10 cellular contexts compared by ENCODE assay signal in the genomic region with DNA sequence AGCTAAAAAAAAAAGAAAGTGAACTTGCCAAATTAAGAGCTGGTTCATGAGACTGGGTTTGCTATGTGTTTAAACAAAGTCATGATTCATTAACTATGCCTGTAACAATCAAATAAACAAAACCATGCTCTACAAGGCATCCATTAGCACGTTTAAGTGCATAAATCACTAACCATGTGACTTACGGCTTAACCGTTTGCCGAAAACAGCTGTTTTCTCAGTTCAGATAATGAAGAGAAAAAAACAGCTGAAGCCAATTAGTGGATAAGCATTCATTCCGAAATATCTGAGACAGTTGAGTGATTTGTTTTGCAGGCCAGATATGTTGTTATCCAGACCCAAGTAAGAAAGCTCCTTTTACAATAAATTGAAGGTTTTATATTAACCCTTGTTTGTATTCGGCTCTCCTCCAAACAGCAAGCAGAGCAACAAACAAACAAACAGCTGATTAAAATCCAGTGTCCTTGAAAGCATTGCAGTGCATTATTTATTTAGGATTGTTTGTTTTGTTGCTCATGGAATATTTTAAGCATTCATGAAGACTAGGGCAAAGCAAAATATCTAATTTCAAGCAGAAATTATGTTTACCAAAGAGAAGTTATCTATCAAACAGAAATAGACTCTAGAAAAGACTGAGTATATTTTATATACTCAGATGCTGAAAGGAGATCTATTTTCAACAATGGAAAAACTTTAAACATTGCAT.
A peak's percentile ranks its signal among the peaks of the same experiment; 100 is the strongest.
DNase-seq lines count a peak whose midpoint lies in the region; ATAC-seq and TF ChIP-seq lines count a peak whose summit lies in the region.
"Had no signal": no experiment of that assay in that cellular context is flagged by ENCODE, and none has a peak within 500 bp of the region (broad histone marks: within the 10 kb centered on the region; RNA-seq: fewer than 3 reads in every experiment).

No MANE protein-coding gene starts in this region.

- H3K4me1 ChIP-seq in GM23248 (ENCODE audit: insufficient read depth), result peaks cover 18% of the 10 kb centered on the region
- peaks cover 17% of the 10 kb centered on the region for H3K4me1 ChIP-seq in endocrine pancreas (ENCODE audit: control insufficient read depth, insufficient read depth, low read length)
- peaks cover 17% of the 10 kb centered on the region for H3K4me1 ChIP-seq in osteoblast (ENCODE audit: insufficient read depth, low read length)

- H3K4me2 ChIP-seq in GM23248 (ENCODE audit: unreplicated experiment) (peak overlapping the region; percentile 49), osteoblast (ENCODE audit: insufficient read depth, low read length) (peak overlapping the region; percentile 6)

- peak overlapping the region; percentile 14 for H3K4me3 ChIP-seq in GM23248
- H3K4me3 ChIP-seq in endocrine pancreas (ENCODE audit: control insufficient read depth, insufficient read depth, low read length), result peak overlapping the region; percentile 49
- no peak overlapping the region for H3K4me3 ChIP-seq in osteoblast (ENCODE audit: insufficient read depth, low read length)

- H3K9me3 ChIP-seq in GM23248 (ENCODE audit: low read depth) (no peaks in the 10 kb centered on the region), endocrine pancreas (ENCODE audit: control insufficient read depth, low read length) (no peaks in the 10 kb centered on the region), osteoblast (ENCODE audit: low read depth, low read length) (no peaks in the 10 kb centered on the region)

- in situ Hi-C loops in GM23248 (cut with MboI), result no loop called here

- DNase-seq in GM23248, result peak; percentile 44
- peak; percentile 55 for DNase-seq in NCI-H69 (lab: John Stamatoyannopoulos, UW)
- DNase-seq in osteoblast (ENCODE audit: insufficient read length, low spot score, missing footprints), result peak; percentile 84
- DNase-seq in immature natural killer cell, result no peak
- no peak for DNase-seq in left lobe of liver (ENCODE audit: low spot score)
- DNase-seq in natural killer cell treated with Interleukin-12 subunit alpha and Interleukin-12 subunit beta and Interleukin-15 and Interleukin-18, amount 100 ng/mL, for 72 hours (ENCODE audit: low spot score), result no peak
- DNase-seq: activated T-cell treated with anti-CD3 and anti-CD28 coated beads, Interleukin-2, amount 50 U/mL, for 48 hours; cerebellar nuclear complex; naive B cell had no signal

- no peaks in the 10 kb centered on the region for H3K36me3 ChIP-seq in GM23248 (ENCODE audit: low read depth)
- H3K36me3 ChIP-seq in endocrine pancreas (ENCODE audit: control insufficient read depth, insufficient read depth, low read length), result no peaks in the 10 kb centered on the region
- no peaks in the 10 kb centered on the region for H3K36me3 ChIP-seq in osteoblast (ENCODE audit: insufficient read depth, low read length)

- H3K79me2 ChIP-seq in GM23248 (ENCODE audit: insufficient read depth) (no peaks in the 10 kb centered on the region), osteoblast (ENCODE audit: insufficient read depth, low read length) (no peaks in the 10 kb centered on the region)

- H3K27me3 Mint-ChIP-seq in immature natural killer cell (ENCODE audit: low read depth in 3 of 3), result peaks cover 0 to 6% (median 0%) of the 10 kb centered on the region in 3 donors
- H3K27me3 Mint-ChIP-seq in natural killer cell treated with Interleukin-12 subunit alpha and Interleukin-12 subunit beta and Interleukin-15 and Interleukin-18, amount 100 ng/mL, for 72 hours, result no peaks in the 10 kb centered on the region
- H3K27me3 Mint-ChIP-seq: naive B cell had no signal

- WGBS in GM23248 (ENCODE audit: low coverage in 1 of 2, low lambda C conversion rate in 2 of 2, missing lambda C conversion rate in 2 of 2), 2 experiments, result 2 to 8% methylated on average over 6 of the region's 6 CpGs

- H4K20me1 ChIP-seq in GM23248 (ENCODE audit: insufficient read depth) (no peaks in the 10 kb centered on the region), osteoblast (ENCODE audit: insufficient read depth, low read length) (no peaks in the 10 kb centered on the region)

- no peaks in the 10 kb centered on the region for H3K36me3 Mint-ChIP-seq in immature natural killer cell
- H3K36me3 Mint-ChIP-seq in natural killer cell treated with Interleukin-12 subunit alpha and Interleukin-12 subunit beta and Interleukin-15 and Interleukin-18, amount 100 ng/mL, for 72 hours, result no peaks in the 10 kb centered on the region
- H3K36me3 Mint-ChIP-seq: naive B cell had no signal

- H3K27me3 ChIP-seq in GM23248 (replicated peaks; ENCODE audit: insufficient read depth), result no peaks in the 10 kb centered on the region
- H3K27me3 ChIP-seq in endocrine pancreas (ENCODE audit: control insufficient read depth, insufficient read depth, low read length), result no peaks in the 10 kb centered on the region
- no peaks in the 10 kb centered on the region for H3K27me3 ChIP-seq in osteoblast (ENCODE audit: insufficient read depth, low read length)

- no peak overlapping the region for H3K4me3 Mint-ChIP-seq in immature natural killer cell
- H3K4me3 Mint-ChIP-seq in natural killer cell treated with Interleukin-12 subunit alpha and Interleukin-12 subunit beta and Interleukin-15 and Interleukin-18, amount 100 ng/mL, for 72 hours, result no peak overlapping the region
- H3K4me3 Mint-ChIP-seq: naive B cell had no signal

- H2AFZ ChIP-seq in GM23248, result no peak overlapping the region
- peak overlapping the region; percentile 71 for H2AFZ ChIP-seq in osteoblast (ENCODE audit: low read length)

- H3K4me1 Mint-ChIP-seq in immature natural killer cell, result peaks cover 1 to 7% of the 10 kb centered on the region in 2 donors
- no peaks in the 10 kb centered on the region for H3K4me1 Mint-ChIP-seq in natural killer cell treated with Interleukin-12 subunit alpha and Interleukin-12 subunit beta and Interleukin-15 and Interleukin-18, amount 100 ng/mL, for 72 hours (ENCODE audit: low read depth in 2 of 2)

- H3K27ac ChIP-seq in GM23248, result peak overlapping the region; percentile 47
- peak overlapping the region; percentile 37 for H3K27ac ChIP-seq in osteoblast (ENCODE audit: low read depth, low read length)

- H3K9ac ChIP-seq in GM23248 (peak overlapping the region; percentile 18; the same call in 1 of the 2 replicates), endocrine pancreas (ENCODE audit: control insufficient read depth, insufficient read depth, low read length) (no peak overlapping the region)

- no peak overlapping the region for H3K27ac Mint-ChIP-seq in immature natural killer cell
- no peak overlapping the region for H3K27ac Mint-ChIP-seq in natural killer cell treated with Interleukin-12 subunit alpha and Interleukin-12 subunit beta and Interleukin-15 and Interleukin-18, amount 100 ng/mL, for 72 hours
- H3K27ac Mint-ChIP-seq: naive B cell had no signal

- H3F3A ChIP-seq in GM23248 (ENCODE audit: insufficient read depth), result peaks cover 21% of the 10 kb centered on the region

- TF ChIP-seq CTCF in osteoblast (IDR thresholded peaks at IDR 0.05; ENCODE audit: extremely low read depth, low read depth, low read length), result no peak

- no peak for ATAC-seq in left lobe of liver
- ATAC-seq in natural killer cell treated with Interleukin-12 subunit alpha and Interleukin-12 subunit beta and Interleukin-15 and Interleukin-18, amount 100 ng/mL, for 72 hours, result no peak

- H3K9me3 Mint-ChIP-seq in immature natural killer cell, result peaks cover 0 to 21% (median 0%) of the 10 kb centered on the region in 6 donors
- H3K9me3 Mint-ChIP-seq in natural killer cell treated with Interleukin-12 subunit alpha and Interleukin-12 subunit beta and Interleukin-15 and Interleukin-18, amount 100 ng/mL, for 72 hours, result no peaks in the 10 kb centered on the region

- no peaks in the 10 kb centered on the region for H3K9me2 ChIP-seq in GM23248 (ENCODE audit: insufficient read depth)

Comparison
In these comparisons a context has a peak if more than half of its experiments do, and no peak if none do; other contexts are left out.
1. DNase-seq: peak in GM23248 (single experiment), NCI-H69 (single experiment) and osteoblast (single experiment); none in immature natural killer cell (0 of 3), left lobe of liver (single experiment) and natural killer cell treated with Interleukin-12 subunit alpha and Interleukin-12 subunit beta and Interleukin-15 and Interleukin-18, amount 100 ng/mL, for 72 hours (single experiment).